ENCODE assay signal across 24 cellular contexts in the genomic region with DNA sequence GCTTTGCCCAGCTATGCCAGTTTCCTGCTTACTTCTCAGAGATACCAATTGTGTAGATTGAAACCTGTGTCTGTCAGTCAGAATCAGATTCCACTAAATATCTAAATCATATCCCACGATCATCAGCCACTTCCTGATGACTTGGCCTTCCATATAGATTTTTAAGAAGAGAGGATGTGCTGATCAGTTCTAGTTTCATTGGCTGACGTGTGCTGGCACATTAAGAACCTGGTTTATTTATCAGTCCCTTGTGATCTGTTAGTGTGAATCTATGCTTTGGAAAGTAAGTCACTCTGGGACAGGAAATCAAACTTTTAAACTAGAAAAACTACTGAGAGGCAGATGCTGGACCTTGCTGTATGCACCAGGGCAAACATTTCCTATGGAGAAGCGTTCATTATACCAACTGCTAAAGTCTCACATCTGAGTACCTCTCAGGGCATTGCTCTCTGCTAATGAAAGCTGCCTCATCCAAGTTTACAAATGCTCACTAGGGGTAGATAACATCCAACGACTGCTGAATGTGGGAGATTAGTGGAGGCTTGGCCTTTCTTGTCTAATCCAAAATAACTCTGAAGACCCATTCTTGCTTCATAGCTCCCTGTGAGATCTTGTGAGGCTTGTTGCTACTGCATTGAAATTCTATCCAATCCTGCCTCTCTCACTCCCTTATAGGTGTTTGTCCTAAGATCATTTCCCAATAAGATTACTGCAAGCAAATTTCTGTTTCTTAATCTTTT.
DNase-seq lines count a peak whose midpoint lies in the region; ATAC-seq, FAIRE-seq and TF ChIP-seq lines count a peak whose summit lies in the region.
"Had no signal": no experiment of that assay in that cellular context is flagged by ENCODE, and none has a peak within 500 bp of the region (broad histone marks: within the 10 kb centered on the region; RNA-seq: fewer than 3 reads in every experiment).

No MANE protein-coding gene starts in this region.

- TF ChIP-seq POLR2A in H1 (IDR thresholded peaks at IDR 0.05; ENCODE audit: control extremely low read depth in 1 of 2, low read depth in 2 of 2, low read length in 2 of 2) = no peak

- H3K4me1 ChIP-seq in H1 (replicated peaks in 1 of 4; ENCODE audit: control insufficient read depth in 3 of 4, insufficient read depth in 4 of 4, low read length in 3 of 4) = no peaks in the 10 kb centered on the region
- H3K4me1 ChIP-seq in neuron (ENCODE audit: insufficient read depth, low read length) = peaks cover 2% of the 10 kb centered on the region
- no peaks in the 10 kb centered on the region for H3K4me1 ChIP-seq in MM.1S (ENCODE audit: low read length)

- no peaks in the 10 kb centered on the region for H3K79me1 ChIP-seq in H1 (ENCODE audit: low read depth, low read length)

- H3K79me2 ChIP-seq in H1 (ENCODE audit: control insufficient read depth in 1 of 2, insufficient read depth in 2 of 2, low read length in 2 of 2) = no peaks in the 10 kb centered on the region
- no peaks in the 10 kb centered on the region for H3K79me2 ChIP-seq in MM.1S (ENCODE audit: low read length)

- H3K23me2 ChIP-seq in H1 (ENCODE audit: low read depth, low read length) = peaks cover 4% of the 10 kb centered on the region

- no peak overlapping the region for H3K4me2 ChIP-seq in H1 (ENCODE audit: insufficient read depth in 1 of 2, low read depth in 2 of 2, low read length in 2 of 2)
- H3K4me2 ChIP-seq in MM.1S (ENCODE audit: low read depth, low read length) = no peak overlapping the region
- H3K4me2 ChIP-seq: A549 had no signal

- 76% methylated on average over 4 of the region's 4 CpGs; no CpG with 5 or more reads in 1 of the 2 experiments for WGBS in H1 (ENCODE audit: extremely low coverage in 1 of 2, insufficient coverage in 1 of 2, insufficient read length in 1 of 2, insufficient replicate concordance in 2 of 2, low coverage in 1 of 2, low lambda C conversion rate in 2 of 2, missing lambda C conversion rate in 1 of 2), 2 experiments

- H3K9me3 Mint-ChIP-seq in stimulated activated naive CD8-positive, alpha-beta T cell treated with anti-CD3 and anti-CD28 coated beads, Interleukin-15, amount 100 ng/mL, for 72 hours = no peaks in the 10 kb centered on the region
- H3K9me3 Mint-ChIP-seq: H9, HFFc6 had no signal

- no peak overlapping the region for H3K18ac ChIP-seq in H1 (ENCODE audit: extremely low read depth, low read length)

- H4K20me1 ChIP-seq in H1 (replicated peaks in 1 of 2; ENCODE audit: control insufficient read depth in 1 of 2, insufficient read depth in 2 of 2, low read length in 2 of 2) = no peaks in the 10 kb centered on the region
- no peaks in the 10 kb centered on the region for H4K20me1 ChIP-seq in MM.1S (ENCODE audit: insufficient read depth, low read length)

- FAIRE-seq in H1 (lab: Jason Lieb, UNC) = no peak
- FAIRE-seq: A549, GM18507, GM19239 had no signal

- no peak for TF ChIP-seq RAD21 in H1 (IDR thresholded peaks at IDR 0.05 in 1 of 2, conservative IDR thresholded peaks at IDR 0.05 in 1 of 2; ENCODE audit: low read depth in 2 of 2, low read length in 2 of 2)

- H3K4me3 Mint-ChIP-seq in stimulated activated naive CD8-positive, alpha-beta T cell treated with anti-CD3 and anti-CD28 coated beads, Interleukin-15, amount 100 ng/mL, for 72 hours = no peak overlapping the region
- H3K4me3 Mint-ChIP-seq: B cell, CD14-positive monocyte, H9, HFFc6 had no signal

- H3K27ac ChIP-seq in H1 (ENCODE audit: low read depth, low read length) (no peak overlapping the region), MM.1S (ENCODE audit: low read length) (no peak overlapping the region)
- H3K27ac ChIP-seq: Peyer's patch had no signal

- no peak overlapping the region for H2BK12ac ChIP-seq in H1 (ENCODE audit: low read depth, low read length)

- no peak for TF ChIP-seq EP300 in H1 (IDR thresholded peaks at IDR 0.05; ENCODE audit: borderline replicate concordance in 1 of 2, low read depth in 2 of 2, low read length in 2 of 2)

- no peak overlapping the region for H4K91ac ChIP-seq in H1 (replicated peaks; ENCODE audit: insufficient read length, low read length)

- H3K4me1 Mint-ChIP-seq in stimulated activated naive CD8-positive, alpha-beta T cell treated with anti-CD3 and anti-CD28 coated beads, Interleukin-15, amount 100 ng/mL, for 72 hours = no peaks in the 10 kb centered on the region
- H3K4me1 Mint-ChIP-seq: B cell, CD14-positive monocyte had no signal

- DNase-seq in stimulated activated naive CD8-positive, alpha-beta T cell treated with anti-CD3 and anti-CD28 coated beads, Interleukin-15, amount 100 ng/mL, for 72 hours = no peak
- DNase-seq in stimulated activated naive CD8-positive, alpha-beta T cell treated with anti-CD3 and anti-CD28 coated beads, Interleukin-15, Interleukin-2, amounts not matched to agents 100 U/mL and 50 U/mL, for 24 hours = no peak
- no peak for DNase-seq in H1 (ENCODE audit: low read depth in 1 of 2, low spot score in 2 of 2)
- no peak for DNase-seq in MM.1S
- no peak for DNase-seq in medulla oblongata (ENCODE audit: extremely low spot score)
- DNase-seq: GDM1; H9; HFFc6; KBM-7; NCI-H1092; NCI-H1436 treated with DMSO at 0.1 percent for 48 hours; NCI-H1930; NCI-H2227 treated with DMSO at 0.1 percent for 48 hours; NCI-H510A treated with DMSO at 0.1 percent for 48 hours; NCI-H774; NK-92 treated with Interleukin-12 subunit alpha and Interleukin-12 subunit beta, amount 100 ng/mL, for 24 hours; Peyer's patch had no signal

- no peak overlapping the region for H2BK120ac ChIP-seq in H1 (replicated peaks; ENCODE audit: low read depth, low read length)

- no peak overlapping the region for H2BK15ac ChIP-seq in H1 (ENCODE audit: low read length)

- H3K36me3 ChIP-seq in H1 (ENCODE audit: control insufficient read depth in 2 of 4, insufficient read depth in 4 of 4, low read length in 3 of 4) (no peaks in the 10 kb centered on the region), neuron (ENCODE audit: insufficient read depth, low read length) (no peaks in the 10 kb centered on the region), MM.1S (replicated peaks; ENCODE audit: insufficient read depth, low read length) (no peaks in the 10 kb centered on the region)
- H3K36me3 ChIP-seq: Peyer's patch had no signal

- H3K9me3 ChIP-seq in H1 (ENCODE audit: insufficient read depth in 2 of 2, low read depth in 1 of 2, low read length in 1 of 2) (no peaks in the 10 kb centered on the region), neuron (ENCODE audit: low read length) (no peaks in the 10 kb centered on the region), MM.1S (replicated peaks; ENCODE audit: insufficient read depth, low read length) (no peaks in the 10 kb centered on the region)
- H3K9me3 ChIP-seq: A549, Peyer's patch had no signal

- no peak overlapping the region for H4K5ac ChIP-seq in H1 (ENCODE audit: insufficient read length, low read depth, low read length)

- H3K4ac ChIP-seq in H1 (replicated peaks; ENCODE audit: insufficient read length, low read depth, low read length) = no peak overlapping the region

- H3K4me3 ChIP-seq in H1 (ENCODE audit: extremely low read depth in 1 of 4, insufficient read depth in 2 of 4, low read depth in 3 of 4, low read length in 4 of 4) = no peak overlapping the region
- no peak overlapping the region for H3K4me3 ChIP-seq in neuron (ENCODE audit: low read length)
- no peak overlapping the region for H3K4me3 ChIP-seq in MM.1S (ENCODE audit: low read length)
- H3K4me3 ChIP-seq: A549, Peyer's patch had no signal

- H3K27ac Mint-ChIP-seq in stimulated activated naive CD8-positive, alpha-beta T cell treated with anti-CD3 and anti-CD28 coated beads, Interleukin-15, amount 100 ng/mL, for 72 hours = peak overlapping the region in 1 of 2 donors; percentile 37
- H3K27ac Mint-ChIP-seq: B cell, CD14-positive monocyte, H9, HFFc6 had no signal

- H2AK5ac ChIP-seq in H1 (ENCODE audit: low read depth, low read length) = no peak overlapping the region

- H3K56ac ChIP-seq in H1 (replicated peaks; ENCODE audit: insufficient read length, low read depth, low read length) = no peak overlapping the region

- CTCF ChIA-PET in H1 (lab: Charles Lee; ENCODE audit: partially characterized antibody) = interaction anchor here (0.6 to 1.1 kb wide), 2 partner anchors 11 to 63 kb away, joined by 3 read pairs; no protein-coding TSS in a partner anchor

- peak; percentile 35 for ATAC-seq in stimulated activated naive CD8-positive, alpha-beta T cell treated with anti-CD3 and anti-CD28 coated beads, Interleukin-15, amount 100 ng/mL, for 72 hours
- ATAC-seq in stimulated activated naive CD8-positive, alpha-beta T cell treated with anti-CD3 and anti-CD28 coated beads, Interleukin-15, Interleukin-2, amounts not matched to agents 100 U/mL and 50 U/mL, for 24 hours = no peak
- no peak for ATAC-seq in GM21717 (IDR thresholded peaks at IDR 0.05; ENCODE audit: unreplicated experiment)
- ATAC-seq: A549 had no signal

- no peaks in the 10 kb centered on the region for H3K9me2 ChIP-seq in MM.1S (replicated peaks; ENCODE audit: insufficient read depth, low read length)

- H3K27me3 ChIP-seq in H1 (replicated peaks in 1 of 4; ENCODE audit: control insufficient read depth in 3 of 4, extremely low read depth in 1 of 4, insufficient read depth in 3 of 4, low read length in 3 of 4) (no peaks in the 10 kb centered on the region), neuron (ENCODE audit: insufficient read depth, low read length) (no peaks in the 10 kb centered on the region), MM.1S (replicated peaks; ENCODE audit: insufficient read depth, low read length) (no peaks in the 10 kb centered on the region)
- H3K27me3 ChIP-seq: Peyer's patch had no signal

- H3K14ac ChIP-seq in H1 (ENCODE audit: insufficient read length) = no peak overlapping the region

- no peak overlapping the region for H2BK5ac ChIP-seq in H1 (ENCODE audit: low read depth, low read length)

- no peak overlapping the region for H4K8ac ChIP-seq in H1 (ENCODE audit: extremely low read depth, insufficient read depth, low read length)

- H3K23ac ChIP-seq in H1 (ENCODE audit: insufficient read length) = no peak overlapping the region

- POLR2A ChIA-PET in H1 (lab: Charles Lee; ENCODE audit: partially characterized antibody) = no interaction called here

- peaks cover 3% of the 10 kb centered on the region for H3K27me3 Mint-ChIP-seq in stimulated activated naive CD8-positive, alpha-beta T cell treated with anti-CD3 and anti-CD28 coated beads, Interleukin-15, amount 100 ng/mL, for 72 hours
- H3K27me3 Mint-ChIP-seq: B cell had no signal

- no peak overlapping the region for H2BK20ac ChIP-seq in H1 (ENCODE audit: low read length)

- H3F3A ChIP-seq in MM.1S (ENCODE audit: insufficient read depth, low read length) = no peaks in the 10 kb centered on the region

- H2AFZ ChIP-seq in H1 (ENCODE audit: low read length) (peak overlapping the region; percentile 46; the same call in 1 of the 2 replicates), neuron (ENCODE audit: low read depth, low read length) (peak overlapping the region; percentile 53), MM.1S (ENCODE audit: low read length) (no peak overlapping the region)

- TF ChIP-seq CTCF in H1 (IDR thresholded peaks at IDR 0.05; ENCODE audit: control extremely low read depth in 1 of 3, insufficient read depth in 1 of 3, low read depth in 1 of 3, low read length in 3 of 3) = no peak
- no peak for TF ChIP-seq CTCF in MM.1S (IDR thresholded peaks at IDR 0.05; ENCODE audit: low read length)

- no peak overlapping the region for H3K9ac ChIP-seq in H1 (replicated peaks in 1 of 4; ENCODE audit: extremely low read depth in 1 of 4, low read depth in 3 of 4, low read length in 3 of 4)
- H3K9ac ChIP-seq in MM.1S (ENCODE audit: low read length) = no peak overlapping the region
